In the genomic region with DNA sequence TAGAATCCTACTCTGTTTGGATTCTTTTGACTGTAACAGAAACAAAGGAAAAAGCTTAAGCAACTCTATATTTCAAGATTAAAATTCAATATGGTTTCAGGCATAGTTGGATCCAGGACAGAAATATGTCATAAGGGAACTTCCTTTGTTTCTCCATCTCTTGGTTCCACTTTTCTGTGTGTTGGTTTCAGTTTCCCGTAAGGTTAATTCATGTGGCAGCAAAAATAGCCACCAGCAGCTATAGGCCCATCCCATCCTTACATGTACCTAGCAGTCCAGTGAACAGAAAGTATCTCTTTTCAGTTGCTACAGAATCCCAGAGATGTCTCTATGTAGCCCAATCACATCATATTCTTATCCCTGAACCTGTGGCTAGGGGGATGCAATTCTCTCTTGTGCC, we compare ENCODE assay signal across 12 cellular contexts.
"Had no signal": no experiment of that assay in that cellular context is flagged by ENCODE, and none has a peak within 500 bp of the region (broad histone marks: within the 10 kb centered on the region; RNA-seq: fewer than 3 reads in every experiment).

No MANE protein-coding gene starts in this region.

- H3K4me3 Mint-ChIP-seq: activated naive CD8-positive, alpha-beta T cell treated with anti-CD3 and anti-CD28 coated beads for 36 hours; activated T-cell treated with anti-CD3 and anti-CD28 coated beads, Interleukin-2, amount 50 U/mL, for 24 hours; naive B cell; stimulated activated memory B cell treated with anti-CD40 and anti-IgM and Interleukin-4, amounts not matched to agents 10 μg/mL and 1 μg/mL and 100 μg/mL, for 72 hours; T-helper 17 cell had no signal

- H3K9me3 Mint-ChIP-seq: activated naive CD8-positive, alpha-beta T cell treated with anti-CD3 and anti-CD28 coated beads for 36 hours; activated T-cell treated with anti-CD3 and anti-CD28 coated beads, Interleukin-2, amount 50 U/mL, for 24 hours; naive B cell; stimulated activated memory B cell treated with anti-CD40 and anti-IgM and Interleukin-4, amounts not matched to agents 10 μg/mL and 1 μg/mL and 100 μg/mL, for 72 hours had no signal

- H3K27me3 Mint-ChIP-seq: activated naive CD8-positive, alpha-beta T cell treated with anti-CD3 and anti-CD28 coated beads for 36 hours; activated T-cell treated with anti-CD3 and anti-CD28 coated beads, Interleukin-2, amount 50 U/mL, for 24 hours; naive B cell; stimulated activated memory B cell treated with anti-CD40 and anti-IgM and Interleukin-4, amounts not matched to agents 10 μg/mL and 1 μg/mL and 100 μg/mL, for 72 hours; T-helper 17 cell had no signal

- ATAC-seq: stimulated activated memory B cell treated with anti-CD40 and anti-IgM and Interleukin-4, amounts not matched to agents 10 μg/mL and 1 μg/mL and 100 μg/mL, for 72 hours; T-helper 17 cell had no signal

- DNase-seq: activated CD4-positive, alpha-beta T cell treated with anti-CD3 and anti-CD28 coated beads, Interleukin-2, amount 50 U/mL, for 1 hour; activated CD4-positive, CD25-positive, alpha-beta regulatory T cell; activated effector memory CD4-positive, alpha-beta T cell treated with anti-CD3 and anti-CD28 coated beads, Interleukin-2, amount 50 U/mL, for 16 hours; activated naive CD8-positive, alpha-beta T cell treated with anti-CD3 and anti-CD28 coated beads for 36 hours; activated T-cell treated with anti-CD3 and anti-CD28 coated beads, Interleukin-2, amount 50 U/mL, for 24 hours; dorsolateral prefrontal cortex; naive B cell; posterior cingulate gyrus; small intestine; T-helper 17 cell; transverse colon had no signal

- H3K36me3 Mint-ChIP-seq: activated naive CD8-positive, alpha-beta T cell treated with anti-CD3 and anti-CD28 coated beads for 36 hours; naive B cell; stimulated activated memory B cell treated with anti-CD40 and anti-IgM and Interleukin-4, amounts not matched to agents 10 μg/mL and 1 μg/mL and 100 μg/mL, for 72 hours had no signal

- H3K4me1 Mint-ChIP-seq: naive B cell; stimulated activated memory B cell treated with anti-CD40 and anti-IgM and Interleukin-4, amounts not matched to agents 10 μg/mL and 1 μg/mL and 100 μg/mL, for 72 hours had no signal

- H3K27ac Mint-ChIP-seq: activated naive CD8-positive, alpha-beta T cell treated with anti-CD3 and anti-CD28 coated beads for 36 hours; activated T-cell treated with anti-CD3 and anti-CD28 coated beads, Interleukin-2, amount 50 U/mL, for 24 hours; stimulated activated memory B cell treated with anti-CD40 and anti-IgM and Interleukin-4, amounts not matched to agents 10 μg/mL and 1 μg/mL and 100 μg/mL, for 72 hours had no signal
